11 cellular contexts compared by ENCODE assay signal in genomic region chr10:116771101-116771705, GRCh38. TPM values are rescaled to one million over a fixed set of nuclear protein-coding genes. Genes with fewer than 3 reads are reported as not detected.
DNase-seq lines count a peak whose midpoint lies in the region; ATAC-seq and TF ChIP-seq lines count a peak whose summit lies in the region.
"Had no signal": no experiment of that assay in that cellular context is flagged by ENCODE, and none has a peak within 500 bp of the region (broad histone marks: within the 10 kb centered on the region; RNA-seq: fewer than 3 reads in every experiment).

No MANE protein-coding gene starts in this region.

- peak overlapping the region; percentile 33 for H3K27ac ChIP-seq in epithelial cell of prostate
- peak overlapping the region; percentile 59 for H3K27ac ChIP-seq in mesodermal cell (ENCODE audit: low read depth, low read length, severe bottlenecking)
- no peak overlapping the region for H3K27ac ChIP-seq in aorta (ENCODE audit: low read depth in 1 of 2, low read length in 2 of 2)
- H3K27ac ChIP-seq: KMS-11 had no signal

- H3K4me3 Mint-ChIP-seq in natural killer cell treated with Interleukin-12 subunit alpha and Interleukin-12 subunit beta and Interleukin-15 and Interleukin-18, amount 100 ng/mL, for 72 hours, result no peak overlapping the region
- H3K4me3 Mint-ChIP-seq in natural killer cell, result no peak overlapping the region
- no peak overlapping the region for H3K4me3 Mint-ChIP-seq in T-helper 17 cell
- H3K4me3 Mint-ChIP-seq: immature natural killer cell had no signal

- no peak for TF ChIP-seq CTCF in natural killer cell (IDR thresholded peaks at IDR 0.05)

- intact Hi-C loops in natural killer cell (cut with micrococcal nuclease) (no loop called here), aorta (cut with DNase I) (no loop called here)

- H3K4me1 Mint-ChIP-seq in natural killer cell treated with Interleukin-12 subunit alpha and Interleukin-12 subunit beta and Interleukin-15 and Interleukin-18, amount 100 ng/mL, for 72 hours (ENCODE audit: low read depth in 2 of 2), result no peaks in the 10 kb centered on the region
- H3K4me1 Mint-ChIP-seq in natural killer cell (no peaks in the 10 kb centered on the region), T-helper 17 cell (peaks cover 3% of the 10 kb centered on the region)
- H3K4me1 Mint-ChIP-seq: immature natural killer cell had no signal

- no peaks in the 10 kb centered on the region for H3K36me3 Mint-ChIP-seq in natural killer cell treated with Interleukin-12 subunit alpha and Interleukin-12 subunit beta and Interleukin-15 and Interleukin-18, amount 100 ng/mL, for 72 hours
- H3K36me3 Mint-ChIP-seq in natural killer cell, result no peaks in the 10 kb centered on the region
- peaks cover 2% of the 10 kb centered on the region for H3K36me3 Mint-ChIP-seq in T-helper 17 cell (ENCODE audit: low read depth)
- H3K36me3 Mint-ChIP-seq: immature natural killer cell had no signal

- H3K27ac Mint-ChIP-seq in natural killer cell treated with Interleukin-12 subunit alpha and Interleukin-12 subunit beta and Interleukin-15 and Interleukin-18, amount 100 ng/mL, for 72 hours, result no peak overlapping the region
- no peak overlapping the region for H3K27ac Mint-ChIP-seq in natural killer cell
- H3K27ac Mint-ChIP-seq in T-helper 17 cell, result no peak overlapping the region
- H3K27ac Mint-ChIP-seq: immature natural killer cell had no signal

- no peak overlapping the region for H3K4me3 ChIP-seq in mesodermal cell (ENCODE audit: extremely low read depth, insufficient read depth, low read length, poor library complexity, severe bottlenecking)
- H3K4me3 ChIP-seq in aorta (ENCODE audit: low read length in 2 of 2), result no peak overlapping the region

- H3K36me3 ChIP-seq in mesodermal cell (ENCODE audit: control insufficient read depth, insufficient read depth, low read length) (no peaks in the 10 kb centered on the region), aorta (ENCODE audit: control insufficient read depth in 1 of 2, insufficient read depth in 2 of 2, low read length in 1 of 2) (no peaks in the 10 kb centered on the region)

- DNase-seq in natural killer cell treated with Interleukin-12 subunit alpha and Interleukin-12 subunit beta and Interleukin-15 and Interleukin-18, amount 100 ng/mL, for 72 hours (ENCODE audit: low spot score), result peak; percentile 53
- no peak for DNase-seq in natural killer cell
- no peak for DNase-seq in epithelial cell of prostate (ENCODE audit: low read depth, low spot score)
- DNase-seq in aorta, result peak in 1 of 2 donors; percentile 66
- DNase-seq in RKO (ENCODE audit: low spot score), result no peak
- no peak for DNase-seq in T-helper 17 cell
- DNase-seq: activated CD4-positive, alpha-beta T cell treated with anti-CD3 and anti-CD28 coated beads, Interleukin-2, amount 50 U/mL, for 1 hour; immature natural killer cell had no signal

- no peaks in the 10 kb centered on the region for H3K27me3 ChIP-seq in aorta (ENCODE audit: control insufficient read depth in 1 of 2, insufficient read depth in 2 of 2, low read length in 1 of 2)

- H3K9me3 Mint-ChIP-seq in natural killer cell treated with Interleukin-12 subunit alpha and Interleukin-12 subunit beta and Interleukin-15 and Interleukin-18, amount 100 ng/mL, for 72 hours, result no peaks in the 10 kb centered on the region
- H3K9me3 Mint-ChIP-seq in natural killer cell, result no peaks in the 10 kb centered on the region
- H3K9me3 Mint-ChIP-seq: immature natural killer cell had no signal

- peaks cover 8 to 12% of the 10 kb centered on the region in 2 donors for H3K27me3 Mint-ChIP-seq in natural killer cell treated with Interleukin-12 subunit alpha and Interleukin-12 subunit beta and Interleukin-15 and Interleukin-18, amount 100 ng/mL, for 72 hours
- H3K27me3 Mint-ChIP-seq in natural killer cell (ENCODE audit: low read depth in 2 of 2) (peaks cover 0 to 3% of the 10 kb centered on the region in 2 donors), T-helper 17 cell (peaks cover 57% of the 10 kb centered on the region)

- H3K4me1 ChIP-seq in mesodermal cell (ENCODE audit: control insufficient read depth, insufficient read depth, low read length, poor library complexity, severe bottlenecking), result peaks cover 22% of the 10 kb centered on the region
- no peaks in the 10 kb centered on the region for H3K4me1 ChIP-seq in aorta (ENCODE audit: control insufficient read depth in 1 of 2, insufficient read depth in 2 of 2, low read length in 2 of 2)

- no peak for ATAC-seq in natural killer cell treated with Interleukin-12 subunit alpha and Interleukin-12 subunit beta and Interleukin-15 and Interleukin-18, amount 100 ng/mL, for 72 hours
- ATAC-seq in natural killer cell (no peak), aorta (ENCODE audit: low FRiP score) (peak; percentile 74), GM19397 (IDR thresholded peaks at IDR 0.05; ENCODE audit: unreplicated experiment) (no peak), T-helper 17 cell (no peak)

- 75 to 85% methylated on average over 13 to 15 of the region's 15 CpGs for WGBS in mesodermal cell (ENCODE audit: insufficient coverage in 2 of 2), 2 experiments
- whole genome bisulfite sequencing in aorta, 2 donors, result 82 to 86% methylated on average over 15 of the region's 15 CpGs

- H3K9me3 ChIP-seq in mesodermal cell (ENCODE audit: control insufficient read depth, low read length) (no peaks in the 10 kb centered on the region), aorta (ENCODE audit: control insufficient read depth, low read length) (no peaks in the 10 kb centered on the region), T-helper 17 cell (ENCODE audit: control insufficient read depth, low read length, poor library complexity, severe bottlenecking) (no peaks in the 10 kb centered on the region)

RNA-seq across cellular contexts. Expression of gene HSPA12A, which starts 28.8 kb away (rescaled TPM):
- under 1 TPM in 1 of 2 donors, not detected in 1; 0.08 TPM for total RNA-seq in natural killer cell treated with Interleukin-12 subunit alpha and Interleukin-12 subunit beta and Interleukin-15 and Interleukin-18, amount 100 ng/mL, for 72 hours
- total RNA-seq in natural killer cell, result under 1 TPM in 1 of 3 donors, not detected in 2; 0.43 TPM
- polyA plus RNA-seq in mesodermal cell (2013, experiment 1 of 2), result 2.7 TPM
- polyA plus RNA-seq in mesodermal cell (2013, experiment 2 of 2), result 3.2 TPM
- 10 to 100 TPM; 15.3 to 25.7 TPM for total RNA-seq in aorta
- polyA plus RNA-seq in aorta, result 1 to 10 TPM; 2.3 to 5.2 TPM
- total RNA-seq in T-helper 17 cell, result under 1 TPM; 0.37 to 0.62 TPM

Comparison
In these comparisons a context has a peak if more than half of its experiments do, and no peak if none do; other contexts are left out.
1. H3K27ac ChIP-seq: peak in epithelial cell of prostate (single experiment) and mesodermal cell (single experiment); none in aorta (0 of 2).
2. RNA of gene HSPA12A, which starts 28.8 kb away (total RNA-seq): 15.3 to 25.7 TPM in aorta; 0.37 to 0.62 TPM in T-helper 17 cell, 0.08 TPM in natural killer cell treated with Interleukin-12 subunit alpha and Interleukin-12 subunit beta and Interleukin-15 and Interleukin-18, amount 100 ng/mL, for 72 hours and 0.43 TPM in natural killer cell; every median in the first group is over 10 times any median in the second.